ENCODE assay signal across 10 cellular contexts in genomic region chr11:61757213-61757862, GRCh38. TPM values are rescaled to one million over a fixed set of nuclear protein-coding genes. Genes with fewer than 3 reads are reported as not detected.
A peak's percentile ranks its signal among the peaks of the same experiment; 100 is the strongest.
DNase-seq lines count a peak whose midpoint lies in the region; ATAC-seq and TF ChIP-seq lines count a peak whose summit lies in the region.
"Had no signal": no experiment of that assay in that cellular context is flagged by ENCODE, and none has a peak within 500 bp of the region (broad histone marks: within the 10 kb centered on the region; RNA-seq: fewer than 3 reads in every experiment).

No MANE protein-coding gene starts in this region.

- peak overlapping the region; percentile 9 to 52 (median 51) for H3K4me3 ChIP-seq in right lobe of liver
- H3K4me3 ChIP-seq: HAP-1, upper lobe of right lung had no signal

- H3K4me1 Mint-ChIP-seq in activated CD8-positive, alpha-beta T cell treated with anti-CD3 and anti-CD28 coated beads for 36 hours (ENCODE audit: low read depth), result peaks cover 19% of the 10 kb centered on the region
- peaks cover 7% of the 10 kb centered on the region for H3K4me1 Mint-ChIP-seq in activated CD4-positive, alpha-beta T cell treated with anti-CD3 and anti-CD28 coated beads for 36 hours

- intact Hi-C loops in activated CD8-positive, alpha-beta T cell treated with anti-CD3 and anti-CD28 coated beads for 36 hours (cut with micrococcal nuclease), result no loop called here
- intact Hi-C loops in right lobe of liver (cut with DNase I), result no loop called here
- intact Hi-C loops in activated CD4-positive, alpha-beta T cell treated with anti-CD3 and anti-CD28 coated beads for 36 hours (cut with DNase I, micrococcal nuclease), result no loop called here

- no peak overlapping the region for H3K4me3 Mint-ChIP-seq in activated CD8-positive, alpha-beta T cell treated with anti-CD3 and anti-CD28 coated beads for 36 hours
- H3K4me3 Mint-ChIP-seq in activated CD4-positive, alpha-beta T cell treated with anti-CD3 and anti-CD28 coated beads for 36 hours, result no peak overlapping the region
- H3K4me3 Mint-ChIP-seq: activated CD4-positive, alpha-beta memory T cell treated with anti-CD3 and anti-CD28 coated beads, Interleukin-2, amount 10 ng/mL, durations not matched to agents 7 days and 5 days had no signal

- H3K9me3 Mint-ChIP-seq in activated CD8-positive, alpha-beta T cell treated with anti-CD3 and anti-CD28 coated beads for 36 hours, result no peaks in the 10 kb centered on the region
- no peaks in the 10 kb centered on the region for H3K9me3 Mint-ChIP-seq in activated CD4-positive, alpha-beta T cell treated with anti-CD3 and anti-CD28 coated beads for 36 hours (ENCODE audit: low read depth)
- H3K9me3 Mint-ChIP-seq: activated CD4-positive, alpha-beta memory T cell treated with anti-CD3 and anti-CD28 coated beads, Interleukin-2, amount 10 ng/mL, durations not matched to agents 7 days and 5 days had no signal

- no peaks in the 10 kb centered on the region for H3K36me3 ChIP-seq in right lobe of liver
- H3K36me3 ChIP-seq: HAP-1, upper lobe of right lung had no signal

- POLR2A ChIA-PET in activated CD8-positive, alpha-beta T cell treated with anti-CD3 and anti-CD28 coated beads for 36 hours (lab: Charles Lee), result no interaction called here
- POLR2A ChIA-PET in activated CD4-positive, alpha-beta T cell treated with anti-CD3 and anti-CD28 coated beads for 36 hours (lab: Charles Lee), result no interaction called here

- no peak for TF ChIP-seq CTCF in 22Rv1 (IDR thresholded peaks at IDR 0.05)
- no peak for TF ChIP-seq CTCF in activated CD8-positive, alpha-beta T cell treated with anti-CD3 and anti-CD28 coated beads for 36 hours (IDR thresholded peaks at IDR 0.05)
- TF ChIP-seq CTCF in right lobe of liver (IDR thresholded peaks at IDR 0.05), result no peak
- TF ChIP-seq CTCF in GM20000 (IDR thresholded peaks at IDR 0.05; ENCODE audit: extremely low read depth, missing control alignments), result no peak

- ATAC-seq in activated CD8-positive, alpha-beta T cell treated with anti-CD3 and anti-CD28 coated beads for 36 hours, result no peak
- ATAC-seq in right lobe of liver, result peak; percentile 7 to 43 (median 38)
- no peak for ATAC-seq in activated CD4-positive, alpha-beta T cell treated with anti-CD3 and anti-CD28 coated beads for 36 hours

- H3K36me3 Mint-ChIP-seq in activated CD8-positive, alpha-beta T cell treated with anti-CD3 and anti-CD28 coated beads for 36 hours (ENCODE audit: low read depth), result no peaks in the 10 kb centered on the region
- no peaks in the 10 kb centered on the region for H3K36me3 Mint-ChIP-seq in activated CD4-positive, alpha-beta T cell treated with anti-CD3 and anti-CD28 coated beads for 36 hours (ENCODE audit: low read depth)

- CTCF ChIA-PET in activated CD8-positive, alpha-beta T cell treated with anti-CD3 and anti-CD28 coated beads for 36 hours (lab: Charles Lee), result interaction anchor here (1.1 to 1.5 kb wide), 2 partner anchors 8 to 10 kb away, joined by 3 read pairs; no protein-coding TSS in a partner anchor
- CTCF ChIA-PET in activated CD4-positive, alpha-beta T cell treated with anti-CD3 and anti-CD28 coated beads for 36 hours (lab: Charles Lee), result no interaction called here

- DNase-seq in activated CD8-positive, alpha-beta T cell treated with anti-CD3 and anti-CD28 coated beads for 36 hours, result no peak
- DNase-seq in right lobe of liver (peak in 1 of 3 donors; percentile 76), medulla oblongata (ENCODE audit: extremely low spot score) (no peak), GM20000 (ENCODE audit: low spot score) (no peak)
- DNase-seq in activated CD4-positive, alpha-beta T cell treated with anti-CD3 and anti-CD28 coated beads for 36 hours, result no peak
- DNase-seq: activated CD4-positive, alpha-beta memory T cell treated with anti-CD3 and anti-CD28 coated beads, Interleukin-2, amount 10 ng/mL, durations not matched to agents 7 days and 5 days; T1000; upper lobe of right lung had no signal

- peaks cover 11% of the 10 kb centered on the region for H3K27me3 Mint-ChIP-seq in activated CD8-positive, alpha-beta T cell treated with anti-CD3 and anti-CD28 coated beads for 36 hours
- H3K27me3 Mint-ChIP-seq in activated CD4-positive, alpha-beta T cell treated with anti-CD3 and anti-CD28 coated beads for 36 hours, result peaks cover 10% of the 10 kb centered on the region

- H3K27me3 ChIP-seq in right lobe of liver, result no peaks in the 10 kb centered on the region

- H3K9me3 ChIP-seq in right lobe of liver, result no peaks in the 10 kb centered on the region
- H3K9me3 ChIP-seq: HAP-1, upper lobe of right lung had no signal

- H3K27ac Mint-ChIP-seq in activated CD8-positive, alpha-beta T cell treated with anti-CD3 and anti-CD28 coated beads for 36 hours, result peak overlapping the region; percentile 85
- no peak overlapping the region for H3K27ac Mint-ChIP-seq in activated CD4-positive, alpha-beta T cell treated with anti-CD3 and anti-CD28 coated beads for 36 hours

- WGBS in right lobe of liver (ENCODE audit: insufficient coverage, low coverage, low lambda C conversion rate, missing lambda C conversion rate), result 35% methylated on average over 8 of the region's 15 CpGs

- H3K27ac ChIP-seq in 22Rv1, result peak overlapping the region; percentile 91
- H3K27ac ChIP-seq in right lobe of liver, result peak overlapping the region; percentile 92 to 98 (median 94)
- H3K27ac ChIP-seq: upper lobe of right lung had no signal

- peaks cover 0 to 23% (median 0%) of the 10 kb centered on the region in 4 donors for H3K4me1 ChIP-seq in right lobe of liver
- H3K4me1 ChIP-seq: HAP-1 had no signal

- no peak for TF ChIP-seq POLR2A in right lobe of liver (IDR thresholded peaks at IDR 0.05)

RNA-seq across cellular contexts. Expression of gene MYRF, which starts 4.9 kb away (rescaled TPM):
- total RNA-seq in activated CD8-positive, alpha-beta T cell treated with anti-CD3 and anti-CD28 coated beads for 36 hours, result 1 to 10 TPM in 1 of 2 experiments, under 1 TPM in 1; 0.97 to 1.6 TPM
- 10 to 100 TPM in 5 of 6 experiments, 1 to 10 TPM in 1; 7.6 to 16.4 (median 11.6) TPM for total RNA-seq in right lobe of liver
- total RNA-seq in activated CD4-positive, alpha-beta T cell treated with anti-CD3 and anti-CD28 coated beads for 36 hours, result under 1 TPM; 0.25 to 0.57 TPM

RNA-seq across cellular contexts. Expression of gene TMEM258, which starts 35.1 kb away (rescaled TPM):
- 100 to 1,000 TPM; 162 to 170 TPM for total RNA-seq in activated CD8-positive, alpha-beta T cell treated with anti-CD3 and anti-CD28 coated beads for 36 hours
- 10 to 100 TPM; 31.6 to 74.5 (median 55.3) TPM for total RNA-seq in right lobe of liver
- total RNA-seq in activated CD4-positive, alpha-beta T cell treated with anti-CD3 and anti-CD28 coated beads for 36 hours, result 100 to 1,000 TPM; 172 to 176 TPM

RNA-seq across cellular contexts. Expression of gene FEN1, which starts 35.4 kb away (rescaled TPM):
- total RNA-seq in activated CD8-positive, alpha-beta T cell treated with anti-CD3 and anti-CD28 coated beads for 36 hours, result 100 to 1,000 TPM; 109 to 114 TPM
- 10 to 100 TPM in 2 of 6 experiments, 1 to 10 TPM in 4; 4.0 to 13.3 (median 5.4) TPM for total RNA-seq in right lobe of liver
- total RNA-seq in activated CD4-positive, alpha-beta T cell treated with anti-CD3 and anti-CD28 coated beads for 36 hours, result 100 to 1,000 TPM in 1 of 2 experiments, 10 to 100 TPM in 1; 70.0 to 108 TPM

RNA-seq across cellular contexts. Expression of gene FADS1, which starts 59.5 kb away (rescaled TPM):
- 10 to 100 TPM; 33.9 to 34.4 TPM for total RNA-seq in activated CD8-positive, alpha-beta T cell treated with anti-CD3 and anti-CD28 coated beads for 36 hours
- 10 to 100 TPM; 18.3 to 87.6 (median 34.8) TPM for total RNA-seq in right lobe of liver
- total RNA-seq in activated CD4-positive, alpha-beta T cell treated with anti-CD3 and anti-CD28 coated beads for 36 hours, result 10 to 100 TPM; 18.9 to 23.7 TPM

Comparison
In these comparisons a context has a peak if more than half of its experiments do, and no peak if none do; other contexts are left out.
1. ATAC-seq: peak in right lobe of liver (4 of 4); none in activated CD8-positive, alpha-beta T cell treated with anti-CD3 and anti-CD28 coated beads for 36 hours (single experiment) and activated CD4-positive, alpha-beta T cell treated with anti-CD3 and anti-CD28 coated beads for 36 hours (single experiment).
2. RNA of gene FEN1, which starts 35.4 kb away (total RNA-seq): 109 to 114 TPM in activated CD8-positive, alpha-beta T cell treated with anti-CD3 and anti-CD28 coated beads for 36 hours and 70.0 to 108 TPM in activated CD4-positive, alpha-beta T cell treated with anti-CD3 and anti-CD28 coated beads for 36 hours; 4.0 to 13.3 TPM in right lobe of liver; every median in the first group is over 4 times any median in the second.